In genomic region chr1:63155437-63155836, GRCh38 we compare ENCODE assay signal across 21 cellular contexts.
DNase-seq lines count a peak whose midpoint lies in the region; ATAC-seq, FAIRE-seq and TF ChIP-seq lines count a peak whose summit lies in the region.
"Had no signal": no experiment of that assay in that cellular context is flagged by ENCODE, and none has a peak within 500 bp of the region (broad histone marks: within the 10 kb centered on the region; RNA-seq: fewer than 3 reads in every experiment).

No MANE protein-coding gene starts in this region.

- H3K27ac ChIP-seq in K562 (ENCODE audit: extremely low read depth, low read depth, low read length) (no peak overlapping the region), mesendoderm (ENCODE audit: low read depth, low read length) (no peak overlapping the region), Karpas-422 (ENCODE audit: low read length) (no peak overlapping the region), upper lobe of right lung (no peak overlapping the region)
- H3K27ac ChIP-seq: KMS-11, SJCRH30 had no signal

- no peak for TF ChIP-seq POLR2A in K562 (conservative IDR thresholded peaks at IDR 0.05)

- no peaks in the 10 kb centered on the region for H3K79me2 ChIP-seq in K562 (ENCODE audit: control insufficient read depth, insufficient read depth, low read length)
- H3K79me2 ChIP-seq in mesendoderm (ENCODE audit: control insufficient read depth, insufficient read depth, low read length), result no peaks in the 10 kb centered on the region
- H3K79me2 ChIP-seq in Karpas-422 (ENCODE audit: low read length), result no peaks in the 10 kb centered on the region

- H2AFZ ChIP-seq in K562 (ENCODE audit: low read depth, low read length) (no peak overlapping the region), Karpas-422 (ENCODE audit: low read length) (no peak overlapping the region)

- no peak overlapping the region for H4K5ac ChIP-seq in mesendoderm (ENCODE audit: low read length)

- H4K8ac ChIP-seq in mesendoderm (ENCODE audit: low read depth, low read length), result no peak overlapping the region

- no peaks in the 10 kb centered on the region for H3K9me2 ChIP-seq in Karpas-422 (replicated peaks; ENCODE audit: insufficient read depth, low read length)

- H2BK120ac ChIP-seq in mesendoderm (ENCODE audit: low read depth, low read length), result no peak overlapping the region

- H2BK15ac ChIP-seq in mesendoderm (replicated peaks; ENCODE audit: low read depth), result no peak overlapping the region

- FAIRE-seq in K562 (lab: Jason Lieb, UNC), result no peak
- FAIRE-seq: HTR-8/SVneo had no signal

- H3K9ac ChIP-seq in K562 (ENCODE audit: insufficient read depth in 1 of 2, low read depth in 2 of 2, low read length in 2 of 2) (no peak overlapping the region), mesendoderm (ENCODE audit: low read length) (no peak overlapping the region), Karpas-422 (ENCODE audit: low read length) (no peak overlapping the region)
- H3K9ac ChIP-seq: KMS-11 had no signal

- TF ChIP-seq CTCF in K562 (IDR thresholded peaks at IDR 0.05 in 2 of 3, conservative IDR thresholded peaks at IDR 0.05 in 1 of 3; ENCODE audit: insufficient read depth in 2 of 3, low read depth in 1 of 3, low read length in 3 of 3) (no peak), upper lobe of right lung (IDR thresholded peaks at IDR 0.05) (no peak)

- POLR2A ChIA-PET in HEK293T (lab: Yijun Ruan, JAX) (no interaction called here), K562 (lab: Yijun Ruan, JAX) (interaction anchor here (0.6 kb wide), 1 partner anchor 8 kb away, joined by 3 read pairs; no protein-coding TSS in a partner anchor)

- no peak overlapping the region for H2BK5ac ChIP-seq in mesendoderm (ENCODE audit: low read length)

- H3K36me3 ChIP-seq in K562 (ENCODE audit: control insufficient read depth, insufficient read depth, low read length) (no peaks in the 10 kb centered on the region), mesendoderm (ENCODE audit: control insufficient read depth, insufficient read depth, low read length) (no peaks in the 10 kb centered on the region), Karpas-422 (ENCODE audit: insufficient read depth, low read length) (no peaks in the 10 kb centered on the region), upper lobe of right lung (no peaks in the 10 kb centered on the region)
- H3K36me3 ChIP-seq: MG63, SJCRH30 had no signal

- no peak overlapping the region for H3K4ac ChIP-seq in mesendoderm (ENCODE audit: low read depth, low read length)

- intact Hi-C loops in K562 (cut with micrococcal nuclease), result no loop called here
- intact Hi-C loops in upper lobe of right lung (cut with DNase I), result no loop called here

- DNase-seq in ELR (ENCODE audit: low read depth) (peak; percentile 23), HEK293T (ENCODE audit: extremely low spot score) (no peak), K562 (ENCODE audit: extremely low read depth in 1 of 4, low spot score in 3 of 4) (no peak), mesendoderm (peak; percentile 41), Karpas-422 (no peak), upper lobe of right lung (no peak)
- no peak for DNase-seq in NK-92 treated with Interleukin-12 subunit alpha and Interleukin-12 subunit beta, amount 100 ng/mL, for 24 hours (lab: John Stamatoyannopoulos, UW)
- DNase-seq: C1 segment of cervical spinal cord; CD8-positive, alpha-beta T cell; GF-D8; H7; MG63; NCI-H1417; NCI-H187; NCI-H510A; NCI-H748 treated with DMSO at 0.1 percent for 48 hours; SJCRH30; T-cell had no signal

- H2AK5ac ChIP-seq in mesendoderm (ENCODE audit: low read length), result no peak overlapping the region

- TF ChIP-seq RAD21 in K562 (CRISPR knock-in tag; conservative IDR thresholded peaks at IDR 0.05 in 1 of 2, IDR thresholded peaks at IDR 0.05 in 1 of 2), result no peak

- H3K9me1 ChIP-seq in K562 (ENCODE audit: control insufficient read depth, insufficient read depth, low read length), result no peaks in the 10 kb centered on the region

- ATAC-seq in K562, result no peak
- no peak for ATAC-seq in upper lobe of right lung
- ATAC-seq: CD8-positive, alpha-beta T cell; Panc1; T-cell had no signal

- in situ Hi-C loops in K562 (cut with MboI), result no loop called here

- H3K9me3 ChIP-seq in K562 (replicated peaks; ENCODE audit: control insufficient read depth, insufficient read depth, low read depth, low read length) (no peaks in the 10 kb centered on the region), Karpas-422 (ENCODE audit: low read length) (no peaks in the 10 kb centered on the region), upper lobe of right lung (no peaks in the 10 kb centered on the region)
- H3K9me3 ChIP-seq: MG63, SJCRH30 had no signal

- no peaks in the 10 kb centered on the region for H3K27me3 ChIP-seq in K562 (ENCODE audit: control insufficient read depth in 2 of 2, insufficient read depth in 2 of 2, low read length in 2 of 2)
- no peaks in the 10 kb centered on the region for H3K27me3 ChIP-seq in mesendoderm (ENCODE audit: insufficient read depth, low read length, poor library complexity)
- H3K27me3 ChIP-seq in Karpas-422 (ENCODE audit: low read length), result no peaks in the 10 kb centered on the region
- no peaks in the 10 kb centered on the region for H3K27me3 ChIP-seq in upper lobe of right lung

- H3K4me1 ChIP-seq in K562 (replicated peaks in 1 of 2; ENCODE audit: control insufficient read depth in 2 of 2, insufficient read depth in 2 of 2, low read length in 2 of 2) (no peaks in the 10 kb centered on the region), mesendoderm (ENCODE audit: control insufficient read depth, low read depth, low read length) (no peaks in the 10 kb centered on the region), Karpas-422 (ENCODE audit: low read length) (no peaks in the 10 kb centered on the region), upper lobe of right lung (no peaks in the 10 kb centered on the region)

- CTCF ChIA-PET in HEK293T (lab: Yijun Ruan, JAX), result interaction anchor here (0.6 to 1.1 kb wide), 2 partner anchors 15 to 28 kb away, joined by 3 read pairs; no protein-coding TSS in a partner anchor
- CTCF ChIA-PET in K562 (lab: Yijun Ruan, JAX; ENCODE audit: low intra/inter-chr PET ratio), result no interaction called here

- no TSS peak for BruUV-seq in K562 (replicated peaks; lab: Mats Ljungman, UMichigan)

- H3K4me3 ChIP-seq in K562 (no peak overlapping the region), mesendoderm (ENCODE audit: low read length) (no peak overlapping the region), Karpas-422 (ENCODE audit: low read length) (no peak overlapping the region), upper lobe of right lung (no peak overlapping the region)
- H3K4me3 ChIP-seq: MG63, SJCRH30 had no signal

- no peak overlapping the region for H3K18ac ChIP-seq in mesendoderm (ENCODE audit: low read length)

- no peak overlapping the region for H3K4me2 ChIP-seq in K562 (ENCODE audit: insufficient read depth, low read length)
- H3K4me2 ChIP-seq in mesendoderm (ENCODE audit: low read length), result no peak overlapping the region
- no peak overlapping the region for H3K4me2 ChIP-seq in Karpas-422 (ENCODE audit: low read depth, low read length, poor library complexity, severe bottlenecking)
- H3K4me2 ChIP-seq: KMS-11 had no signal

- H3K79me1 ChIP-seq in mesendoderm (ENCODE audit: low read length), result no peaks in the 10 kb centered on the region

- no peak for TF ChIP-seq EP300 in K562 (IDR thresholded peaks at IDR 0.05; ENCODE audit: low read length)

- H3K56ac ChIP-seq in mesendoderm (ENCODE audit: low read length), result no peak overlapping the region

- H4K20me1 ChIP-seq in K562 (replicated peaks; ENCODE audit: control insufficient read depth, insufficient read depth, low read length), result no peaks in the 10 kb centered on the region
- no peaks in the 10 kb centered on the region for H4K20me1 ChIP-seq in Karpas-422 (ENCODE audit: insufficient read depth, low read depth, low read length)

- WGBS in K562 (ENCODE audit: insufficient coverage, low coverage, missing lambda C conversion rate), result 0% methylated on average over 2 of the region's 2 CpGs
- no CpG with 5 or more reads among the region's 2 CpGs for WGBS in mesendoderm (ENCODE audit: extremely low coverage, insufficient coverage, low lambda C conversion rate)

- no peak overlapping the region for H3K23ac ChIP-seq in mesendoderm (ENCODE audit: low read length)

TF ChIP-seq in HEK293T, 16 proteins besides CTCF, POLR2A, EP300 and RAD21:
- TF ChIP-seq ZNF384 (IDR thresholded peaks at IDR 0.05) (0 out of 2 replicates have a peak, but pooled peaks have one; percentile 31), BHLHE40 (IDR thresholded peaks at IDR 0.05; ENCODE audit: borderline replicate concordance) (no peak)

TF ChIP-seq in K562, 482 proteins besides CTCF, POLR2A, EP300 and RAD21:
- no peak for TF ChIP-seq JUND (IDR thresholded peaks at IDR 0.05; ENCODE audit: borderline replicate concordance, low read depth, low read length)
- 0 out of 3 replicates have a peak, but pooled peaks have one; percentile 23 for TF ChIP-seq JUND (tag; IDR thresholded peaks at IDR 0.05; ENCODE audit: borderline replicate concordance, low read depth, low read length)
- no peak for TF ChIP-seq RBM17 (IDR thresholded peaks at IDR 0.05; ENCODE audit: borderline replicate concordance, low read depth, low read length)
- TF ChIP-seq, protein P1, sequence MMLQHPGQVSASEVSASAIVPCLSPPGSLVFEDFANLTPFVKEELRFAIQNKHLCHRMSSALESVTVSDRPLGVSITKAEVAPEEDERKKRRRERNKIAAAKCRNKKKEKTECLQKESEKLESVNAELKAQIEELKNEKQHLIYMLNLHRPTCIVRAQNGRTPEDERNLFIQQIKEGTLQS (IDR thresholded peaks at IDR 0.05), result peak; percentile 51; the same call in 1 of the 2 replicates
- TF ChIP-seq, protein P1 (CRISPR knock-in tag; conservative IDR thresholded peaks at IDR 0.05), result no peak

Comparison
In these comparisons a context has a peak if more than half of its experiments do, and no peak if none do; other contexts are left out.
1. DNase-seq: peak in ELR (single experiment) and mesendoderm (single experiment); none in HEK293T (single experiment), K562 (0 of 4), Karpas-422 (single experiment), upper lobe of right lung (single experiment) and NK-92 treated with Interleukin-12 subunit alpha and Interleukin-12 subunit beta, amount 100 ng/mL, for 24 hours (single experiment).